Comparison of ENCODE assay signal across 14 cellular contexts in genomic region chr20:43037605-43038309, GRCh38.
A peak's percentile ranks its signal among the peaks of the same experiment; 100 is the strongest.
DNase-seq lines count a peak whose midpoint lies in the region; ATAC-seq and TF ChIP-seq lines count a peak whose summit lies in the region.
"Had no signal": no experiment of that assay in that cellular context is flagged by ENCODE, and none has a peak within 500 bp of the region (broad histone marks: within the 10 kb centered on the region; RNA-seq: fewer than 3 reads in every experiment).

No MANE protein-coding gene starts in this region.

- no peaks in the 10 kb centered on the region for H3K27me3 Mint-ChIP-seq in osteocyte (ENCODE audit: unreplicated experiment)
- peaks cover 0 to 2% of the 10 kb centered on the region in 2 donors for H3K27me3 Mint-ChIP-seq in effector memory CD8-positive, alpha-beta T cell
- H3K27me3 Mint-ChIP-seq: CD4-positive, alpha-beta memory T cell had no signal

- H3K27ac Mint-ChIP-seq in osteocyte (ENCODE audit: unreplicated experiment) = no peak overlapping the region
- H3K27ac Mint-ChIP-seq in effector memory CD8-positive, alpha-beta T cell = no peak overlapping the region
- H3K27ac Mint-ChIP-seq: CD14-positive monocyte; CD4-positive, alpha-beta memory T cell; H9 had no signal

- no peaks in the 10 kb centered on the region for H3K4me1 Mint-ChIP-seq in osteocyte (ENCODE audit: unreplicated experiment)
- H3K4me1 Mint-ChIP-seq in effector memory CD8-positive, alpha-beta T cell (ENCODE audit: low read depth in 2 of 2) = no peaks in the 10 kb centered on the region
- H3K4me1 Mint-ChIP-seq: CD14-positive monocyte; CD4-positive, alpha-beta memory T cell had no signal

- H3K36me3 Mint-ChIP-seq in osteocyte (ENCODE audit: unreplicated experiment) = no peaks in the 10 kb centered on the region
- H3K36me3 Mint-ChIP-seq in effector memory CD8-positive, alpha-beta T cell (ENCODE audit: insufficient read depth) = no peaks in the 10 kb centered on the region
- H3K36me3 Mint-ChIP-seq: CD14-positive monocyte; CD4-positive, alpha-beta memory T cell had no signal

- no peak for TF ChIP-seq CTCF in osteocyte (IDR thresholded peaks at IDR 0.05)

- no peak overlapping the region for H3K4me3 Mint-ChIP-seq in osteocyte (ENCODE audit: unreplicated experiment)
- H3K4me3 Mint-ChIP-seq in effector memory CD8-positive, alpha-beta T cell = no peak overlapping the region
- H3K4me3 Mint-ChIP-seq: CD14-positive monocyte; CD4-positive, alpha-beta memory T cell; H9 had no signal

- peaks cover 29% of the 10 kb centered on the region for H3K9me3 Mint-ChIP-seq in osteocyte (ENCODE audit: unreplicated experiment)
- peaks cover 2 to 4% of the 10 kb centered on the region in 2 donors for H3K9me3 Mint-ChIP-seq in effector memory CD8-positive, alpha-beta T cell
- H3K9me3 Mint-ChIP-seq: H9 had no signal

- ATAC-seq in HG02798 (IDR thresholded peaks at IDR 0.05; ENCODE audit: poor library complexity, unreplicated experiment) = no peak
- no peak for ATAC-seq in effector memory CD8-positive, alpha-beta T cell (replicated peaks)
- ATAC-seq: A549 had no signal

- DNase-seq in NCI-H2029 (lab: John Stamatoyannopoulos, UW) = peak; percentile 32
- DNase-seq in NCI-H2029 treated with DMSO at 0.1 percent for 48 hours (lab: John Stamatoyannopoulos, UW) = no peak
- peak; percentile 38 to 56 for DNase-seq in NCI-H526 (lab: John Stamatoyannopoulos, UW)
- DNase-seq in osteocyte (ENCODE audit: extremely low spot score, unreplicated experiment) = peak; percentile 7
- no peak for DNase-seq in SK-N-DZ (ENCODE audit: low spot score)
- no peak for DNase-seq in effector memory CD8-positive, alpha-beta T cell
- DNase-seq: AML-193; CD4-positive, alpha-beta memory T cell; DMS153; DMS79 treated with DMSO at 0.1 percent for 48 hours; H9 had no signal

Comparison
In these comparisons a context has a peak if more than half of its experiments do, and no peak if none do; other contexts are left out.
1. DNase-seq: peak in NCI-H2029 (single experiment), NCI-H526 (2 of 2) and osteocyte (single experiment); none in NCI-H2029 treated with DMSO at 0.1 percent for 48 hours (single experiment), SK-N-DZ (single experiment) and effector memory CD8-positive, alpha-beta T cell (0 of 3).